ENCODE assay signal across 1 cellular context in genomic region chr22:22395230-22395629, GRCh38.
TF ChIP-seq lines count a peak whose summit lies in the region.

No MANE protein-coding gene starts in this region.

TF ChIP-seq in K562, 482 proteins besides CTCF, POLR2A, EP300 and RAD21 (continued from another document):
- TF ChIP-seq, protein P1, sequence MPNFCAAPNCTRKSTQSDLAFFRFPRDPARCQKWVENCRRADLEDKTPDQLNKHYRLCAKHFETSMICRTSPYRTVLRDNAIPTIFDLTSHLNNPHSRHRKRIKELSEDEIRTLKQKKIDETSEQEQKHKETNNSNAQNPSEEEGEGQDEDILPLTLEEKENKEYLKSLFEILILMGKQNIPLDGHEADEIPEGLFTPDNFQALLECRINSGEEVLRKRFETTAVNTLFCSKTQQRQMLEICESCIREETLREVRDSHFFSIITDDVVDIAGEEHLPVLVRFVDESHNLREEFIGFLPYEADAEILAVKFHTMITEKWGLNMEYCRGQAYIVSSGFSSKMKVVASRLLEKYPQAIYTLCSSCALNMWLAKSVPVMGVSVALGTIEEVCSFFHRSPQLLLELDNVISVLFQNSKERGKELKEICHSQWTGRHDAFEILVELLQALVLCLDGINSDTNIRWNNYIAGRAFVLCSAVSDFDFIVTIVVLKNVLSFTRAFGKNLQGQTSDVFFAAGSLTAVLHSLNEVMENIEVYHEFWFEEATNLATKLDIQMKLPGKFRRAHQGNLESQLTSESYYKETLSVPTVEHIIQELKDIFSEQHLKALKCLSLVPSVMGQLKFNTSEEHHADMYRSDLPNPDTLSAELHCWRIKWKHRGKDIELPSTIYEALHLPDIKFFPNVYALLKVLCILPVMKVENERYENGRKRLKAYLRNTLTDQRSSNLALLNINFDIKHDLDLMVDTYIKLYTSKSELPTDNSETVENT (CRISPR knock-in tag; IDR thresholded peaks at IDR 0.05) = 0 out of 2 replicates have a peak, but pooled peaks have one; percentile 55
- no peak for TF ChIP-seq MAZ (CRISPR knock-in tag; conservative IDR thresholded peaks at IDR 0.05 in 1 of 2, IDR thresholded peaks at IDR 0.05 in 1 of 2)
- peak; percentile 36 for TF ChIP-seq RBBP5 (IDR thresholded peaks at IDR 0.05; ENCODE audit: borderline replicate concordance, insufficient read depth, low read length, poor library complexity, severe bottlenecking)
- no peak for TF ChIP-seq TCFL5 (CRISPR knock-in tag; conservative IDR thresholded peaks at IDR 0.05)
- no peak for TF ChIP-seq PHTF2 (CRISPR knock-in tag; IDR thresholded peaks at IDR 0.05)
- TF ChIP-seq STAG1 (CRISPR knock-in tag; IDR thresholded peaks at IDR 0.05; ENCODE audit: borderline replicate concordance) = peak; percentile 46; the same call in 1 of the 2 replicates
- no peak for TF ChIP-seq POLR2G (IDR thresholded peaks at IDR 0.05; ENCODE audit: low read depth, low read length)
- TF ChIP-seq, protein P2, sequence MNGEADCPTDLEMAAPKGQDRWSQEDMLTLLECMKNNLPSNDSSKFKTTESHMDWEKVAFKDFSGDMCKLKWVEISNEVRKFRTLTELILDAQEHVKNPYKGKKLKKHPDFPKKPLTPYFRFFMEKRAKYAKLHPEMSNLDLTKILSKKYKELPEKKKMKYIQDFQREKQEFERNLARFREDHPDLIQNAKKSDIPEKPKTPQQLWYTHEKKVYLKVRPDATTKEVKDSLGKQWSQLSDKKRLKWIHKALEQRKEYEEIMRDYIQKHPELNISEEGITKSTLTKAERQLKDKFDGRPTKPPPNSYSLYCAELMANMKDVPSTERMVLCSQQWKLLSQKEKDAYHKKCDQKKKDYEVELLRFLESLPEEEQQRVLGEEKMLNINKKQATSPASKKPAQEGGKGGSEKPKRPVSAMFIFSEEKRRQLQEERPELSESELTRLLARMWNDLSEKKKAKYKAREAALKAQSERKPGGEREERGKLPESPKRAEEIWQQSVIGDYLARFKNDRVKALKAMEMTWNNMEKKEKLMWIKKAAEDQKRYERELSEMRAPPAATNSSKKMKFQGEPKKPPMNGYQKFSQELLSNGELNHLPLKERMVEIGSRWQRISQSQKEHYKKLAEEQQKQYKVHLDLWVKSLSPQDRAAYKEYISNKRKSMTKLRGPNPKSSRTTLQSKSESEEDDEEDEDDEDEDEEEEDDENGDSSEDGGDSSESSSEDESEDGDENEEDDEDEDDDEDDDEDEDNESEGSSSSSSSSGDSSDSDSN (IDR thresholded peaks at IDR 0.05; ENCODE audit: borderline replicate concordance in 1 of 2, low read depth in 2 of 2, low read length in 2 of 2) = no peak
- TF ChIP-seq RNF2 (IDR thresholded peaks at IDR 0.05) = no peak
- no peak for TF ChIP-seq TBP (optimal IDR thresholded peaks at IDR 0.05; ENCODE audit: low read depth, low read length)
- no peak for TF ChIP-seq ZBTB17 (CRISPR knock-in tag; IDR thresholded peaks at IDR 0.05)
- TF ChIP-seq HDAC6 (IDR thresholded peaks at IDR 0.05; ENCODE audit: low read depth, low read length) = peak; percentile 39; the same call in 1 of the 2 replicates
- TF ChIP-seq KDM4B (IDR thresholded peaks at IDR 0.05; ENCODE audit: borderline replicate concordance in 2 of 2, low read depth in 1 of 2) = no peak
- no peak for TF ChIP-seq BRF1 (IDR thresholded peaks at IDR 0.05; ENCODE audit: borderline replicate concordance, extremely low read depth, insufficient read length)
- TF ChIP-seq ZBTB33 (CRISPR knock-in tag; IDR thresholded peaks at IDR 0.05) = no peak
- no peak for TF ChIP-seq FOXJ2 (tag; IDR thresholded peaks at IDR 0.05)
- TF ChIP-seq EGR1 (conservative IDR thresholded peaks at IDR 0.05) = no peak
- peak in 1 of 3 experiments; percentile 17 for TF ChIP-seq YY1 (IDR thresholded peaks at IDR 0.05; ENCODE audit: borderline replicate concordance in 1 of 3, control insufficient read depth in 1 of 3, extremely low read depth in 1 of 3, insufficient read depth in 3 of 3, insufficient read length in 1 of 3, insufficient replicate concordance in 2 of 3, low read depth in 1 of 3, low read length in 2 of 3)
